Comparison of ENCODE assay signal across 10 cellular contexts in genomic region chr6:32867022-32867477, GRCh38. TPM values are rescaled to one million over a fixed set of nuclear protein-coding genes. Genes with fewer than 3 reads are reported as not detected.
DNase-seq lines count a peak whose midpoint lies in the region; ATAC-seq and TF ChIP-seq lines count a peak whose summit lies in the region.
"Had no signal": no experiment of that assay in that cellular context is flagged by ENCODE, and none has a peak within 500 bp of the region (broad histone marks: within the 10 kb centered on the region; RNA-seq: fewer than 3 reads in every experiment).

No MANE protein-coding gene starts in this region.

- ATAC-seq in HG02885 (IDR thresholded peaks at IDR 0.05; ENCODE audit: poor library complexity, unreplicated experiment), result peak; percentile 43
- ATAC-seq in natural killer cell treated with Interleukin-12 subunit alpha and Interleukin-12 subunit beta and Interleukin-15 and Interleukin-18, amount 100 ng/mL, for 72 hours, result no peak
- no peak for ATAC-seq in GM19467 (IDR thresholded peaks at IDR 0.05; ENCODE audit: unreplicated experiment)
- ATAC-seq in WTC11, result no peak; the same call in 1 of the 2 replicates

- H3K4me3 Mint-ChIP-seq in activated CD4-positive, alpha-beta T cell treated with anti-CD3 and anti-CD28 coated beads, Interleukin-2, amount 10 ng/mL, durations not matched to agents 7 days and 5 days, result peak overlapping the region; percentile 40
- no peak overlapping the region for H3K4me3 Mint-ChIP-seq in activated CD4-positive, alpha-beta memory T cell treated with anti-CD3 and anti-CD28 coated beads for 36 hours
- peak overlapping the region; percentile 12 for H3K4me3 Mint-ChIP-seq in natural killer cell treated with Interleukin-12 subunit alpha and Interleukin-12 subunit beta and Interleukin-15 and Interleukin-18, amount 100 ng/mL, for 72 hours
- H3K4me3 Mint-ChIP-seq in WTC11, result no peak overlapping the region

- no peak for DNase-seq in activated CD4-positive, alpha-beta T cell treated with anti-CD3 and anti-CD28 coated beads, Interleukin-2, amount 10 ng/mL, durations not matched to agents 7 days and 5 days
- DNase-seq in activated CD4-positive, alpha-beta T cell treated with anti-CD3 and anti-CD28 coated beads, Interleukin-2, amount 50 U/mL, for 1 hour, result no peak
- no peak for DNase-seq in activated CD4-positive, alpha-beta memory T cell treated with anti-CD3 and anti-CD28 coated beads for 36 hours
- no peak for DNase-seq in natural killer cell treated with Interleukin-12 subunit alpha and Interleukin-12 subunit beta and Interleukin-15 and Interleukin-18, amount 100 ng/mL, for 72 hours (ENCODE audit: low spot score)
- no peak for DNase-seq in RPMI8226
- no peak for DNase-seq in WTC11 (ENCODE audit: low spot score)
- DNase-seq: NCI-H446, occipital lobe had no signal

- peaks cover 12% of the 10 kb centered on the region for H3K36me3 Mint-ChIP-seq in activated CD4-positive, alpha-beta T cell treated with anti-CD3 and anti-CD28 coated beads, Interleukin-2, amount 10 ng/mL, durations not matched to agents 7 days and 5 days (ENCODE audit: low read depth)
- peaks cover 4% of the 10 kb centered on the region for H3K36me3 Mint-ChIP-seq in activated CD4-positive, alpha-beta memory T cell treated with anti-CD3 and anti-CD28 coated beads for 36 hours
- H3K36me3 Mint-ChIP-seq in natural killer cell treated with Interleukin-12 subunit alpha and Interleukin-12 subunit beta and Interleukin-15 and Interleukin-18, amount 100 ng/mL, for 72 hours, result peaks cover under 1% of the 10 kb centered on the region
- H3K36me3 Mint-ChIP-seq in WTC11, result no peaks in the 10 kb centered on the region

- H3K4me1 Mint-ChIP-seq in activated CD4-positive, alpha-beta T cell treated with anti-CD3 and anti-CD28 coated beads, Interleukin-2, amount 10 ng/mL, durations not matched to agents 7 days and 5 days, result peaks cover 42% of the 10 kb centered on the region
- peaks cover 33% of the 10 kb centered on the region for H3K4me1 Mint-ChIP-seq in activated CD4-positive, alpha-beta memory T cell treated with anti-CD3 and anti-CD28 coated beads for 36 hours (ENCODE audit: low read depth)
- peaks cover 6 to 31% of the 10 kb centered on the region in 2 donors for H3K4me1 Mint-ChIP-seq in natural killer cell treated with Interleukin-12 subunit alpha and Interleukin-12 subunit beta and Interleukin-15 and Interleukin-18, amount 100 ng/mL, for 72 hours (ENCODE audit: low read depth in 2 of 2)
- no peaks in the 10 kb centered on the region for H3K4me1 Mint-ChIP-seq in WTC11

- H3K27me3 Mint-ChIP-seq in activated CD4-positive, alpha-beta T cell treated with anti-CD3 and anti-CD28 coated beads, Interleukin-2, amount 10 ng/mL, durations not matched to agents 7 days and 5 days, result peaks cover 9% of the 10 kb centered on the region
- no peaks in the 10 kb centered on the region for H3K27me3 Mint-ChIP-seq in activated CD4-positive, alpha-beta memory T cell treated with anti-CD3 and anti-CD28 coated beads for 36 hours
- peaks cover 0 to 4% of the 10 kb centered on the region in 2 donors for H3K27me3 Mint-ChIP-seq in natural killer cell treated with Interleukin-12 subunit alpha and Interleukin-12 subunit beta and Interleukin-15 and Interleukin-18, amount 100 ng/mL, for 72 hours
- H3K27me3 Mint-ChIP-seq in WTC11 (ENCODE audit: low read depth), result peaks cover 16% of the 10 kb centered on the region

- POLR2A ChIA-PET in activated CD4-positive, alpha-beta T cell treated with anti-CD3 and anti-CD28 coated beads, Interleukin-2, amount 10 ng/mL, durations not matched to agents 7 days and 5 days (lab: Charles Lee), result interaction anchor here (0.7 to 2.6 kb wide), 2 partner anchors 28 to 113 kb away, joined by 3 to 19 read pairs; partner anchors contain the start of gene TAP2
- POLR2A ChIA-PET in activated CD4-positive, alpha-beta memory T cell treated with anti-CD3 and anti-CD28 coated beads for 36 hours (lab: Charles Lee), result interaction anchor here (1.8 to 3.2 kb wide), 3 partner anchors 12 to 105 kb away, joined by 10 to 34 read pairs (median 27); partner anchors contain the start of genes PSMB9, TAP1 and TAP2
- POLR2A ChIA-PET in WTC11 (lab: Charles Lee), result interaction anchor here (1.1 kb wide), 1 partner anchor 29 kb away, joined by 3 read pairs; the partner anchor contains the start of gene TAP2

- intact Hi-C loops in activated CD4-positive, alpha-beta memory T cell treated with anti-CD3 and anti-CD28 coated beads for 36 hours (cut with micrococcal nuclease), result loop anchor here (2.0 to 5.0 kb wide), 2 partner anchors 170 to 450 kb away; no protein-coding TSS in a partner anchor

- H3K27ac Mint-ChIP-seq in activated CD4-positive, alpha-beta T cell treated with anti-CD3 and anti-CD28 coated beads, Interleukin-2, amount 10 ng/mL, durations not matched to agents 7 days and 5 days, result peak overlapping the region; percentile 88
- peak overlapping the region; percentile 72 for H3K27ac Mint-ChIP-seq in activated CD4-positive, alpha-beta memory T cell treated with anti-CD3 and anti-CD28 coated beads for 36 hours
- peak overlapping the region; percentile 49 to 81 for H3K27ac Mint-ChIP-seq in natural killer cell treated with Interleukin-12 subunit alpha and Interleukin-12 subunit beta and Interleukin-15 and Interleukin-18, amount 100 ng/mL, for 72 hours
- no peak overlapping the region for H3K27ac Mint-ChIP-seq in WTC11

- TF ChIP-seq CTCF in WTC11 (IDR thresholded peaks at IDR 0.05), result no peak

- no peaks in the 10 kb centered on the region for H3K9me3 Mint-ChIP-seq in activated CD4-positive, alpha-beta T cell treated with anti-CD3 and anti-CD28 coated beads, Interleukin-2, amount 10 ng/mL, durations not matched to agents 7 days and 5 days
- no peaks in the 10 kb centered on the region for H3K9me3 Mint-ChIP-seq in activated CD4-positive, alpha-beta memory T cell treated with anti-CD3 and anti-CD28 coated beads for 36 hours
- no peaks in the 10 kb centered on the region for H3K9me3 Mint-ChIP-seq in natural killer cell treated with Interleukin-12 subunit alpha and Interleukin-12 subunit beta and Interleukin-15 and Interleukin-18, amount 100 ng/mL, for 72 hours
- no peaks in the 10 kb centered on the region for H3K9me3 Mint-ChIP-seq in WTC11

- CTCF ChIA-PET in activated CD4-positive, alpha-beta T cell treated with anti-CD3 and anti-CD28 coated beads, Interleukin-2, amount 10 ng/mL, durations not matched to agents 7 days and 5 days (lab: Charles Lee), result interaction anchor here (1.0 to 7.6 kb wide), 8 partner anchors 9 to 67 kb away, joined by 4 to 97 read pairs (median 10); partner anchors contain the start of gene TAP2
- CTCF ChIA-PET in activated CD4-positive, alpha-beta memory T cell treated with anti-CD3 and anti-CD28 coated beads for 36 hours (lab: Charles Lee), result interaction anchor here (0.7 to 19.8 kb wide), 23 partner anchors 8 to 453 kb away, joined by 3 to 917 read pairs (median 14); partner anchors contain the start of genes HLA-DMA, PSMB8, PSMB9 and TAP1
- CTCF ChIA-PET in WTC11 (lab: Charles Lee), result interaction anchor here (0.6 to 9.2 kb wide), 15 partner anchors 10 to 819 kb away, joined by 3 to 243 read pairs (median 12); partner anchors contain the start of genes HLA-DMA, PSMB9, TAP1 and TAP2

TF ChIP-seq in WTC11, 78 proteins besides CTCF, POLR2A, EP300 and RAD21 (continues in another document):
- TF ChIP-seq JAZF1 (CRISPR knock-in tag; IDR thresholded peaks at IDR 0.05), result no peak

RNA-seq across cellular contexts. Expression of gene PSMB9, which starts 13.1 kb away (rescaled TPM):
- total RNA-seq in activated CD4-positive, alpha-beta T cell treated with anti-CD3 and anti-CD28 coated beads, Interleukin-2, amount 10 ng/mL, durations not matched to agents 7 days and 5 days, result 100 to 1,000 TPM; 329 to 391 TPM
- 100 to 1,000 TPM; 296 to 302 TPM for total RNA-seq in activated CD4-positive, alpha-beta memory T cell treated with anti-CD3 and anti-CD28 coated beads for 36 hours
- 100 to 1,000 TPM; 212 to 401 TPM for total RNA-seq in natural killer cell treated with Interleukin-12 subunit alpha and Interleukin-12 subunit beta and Interleukin-15 and Interleukin-18, amount 100 ng/mL, for 72 hours
- 1.8 to 4.3 TPM (median 4.0 TPM) in 3 replicates for total RNA-seq in WTC11 (2021)

RNA-seq across cellular contexts. Expression of gene TAP1, which starts 13.5 kb away (rescaled TPM):
- 100 to 1,000 TPM; 396 to 441 TPM for total RNA-seq in activated CD4-positive, alpha-beta T cell treated with anti-CD3 and anti-CD28 coated beads, Interleukin-2, amount 10 ng/mL, durations not matched to agents 7 days and 5 days
- total RNA-seq in activated CD4-positive, alpha-beta memory T cell treated with anti-CD3 and anti-CD28 coated beads for 36 hours, result 100 to 1,000 TPM; 245 to 258 TPM
- total RNA-seq in natural killer cell treated with Interleukin-12 subunit alpha and Interleukin-12 subunit beta and Interleukin-15 and Interleukin-18, amount 100 ng/mL, for 72 hours, result 100 to 1,000 TPM; 512 to 588 TPM
- total RNA-seq in WTC11 (2021), result 13.6 to 15.9 TPM (median 15.7 TPM) in 3 replicates

RNA-seq across cellular contexts. Expression of gene PSMB8, which starts 23.2 kb away (rescaled TPM):
- total RNA-seq in activated CD4-positive, alpha-beta T cell treated with anti-CD3 and anti-CD28 coated beads, Interleukin-2, amount 10 ng/mL, durations not matched to agents 7 days and 5 days, result 100 to 1,000 TPM; 307 to 379 TPM
- total RNA-seq in activated CD4-positive, alpha-beta memory T cell treated with anti-CD3 and anti-CD28 coated beads for 36 hours, result 100 to 1,000 TPM; 350 to 370 TPM
- 100 to 1,000 TPM; 259 to 356 TPM for total RNA-seq in natural killer cell treated with Interleukin-12 subunit alpha and Interleukin-12 subunit beta and Interleukin-15 and Interleukin-18, amount 100 ng/mL, for 72 hours
- 13.8 to 22.0 TPM (median 19.4 TPM) in 3 replicates for total RNA-seq in WTC11 (2021)

RNA-seq across cellular contexts. Expression of gene TAP2, which starts 28.5 kb away (rescaled TPM):
- total RNA-seq in activated CD4-positive, alpha-beta T cell treated with anti-CD3 and anti-CD28 coated beads, Interleukin-2, amount 10 ng/mL, durations not matched to agents 7 days and 5 days, result 100 to 1,000 TPM; 332 to 337 TPM
- total RNA-seq in activated CD4-positive, alpha-beta memory T cell treated with anti-CD3 and anti-CD28 coated beads for 36 hours, result 100 to 1,000 TPM; 134 to 143 TPM
- 100 to 1,000 TPM; 220 to 252 TPM for total RNA-seq in natural killer cell treated with Interleukin-12 subunit alpha and Interleukin-12 subunit beta and Interleukin-15 and Interleukin-18, amount 100 ng/mL, for 72 hours
- total RNA-seq in WTC11 (2021), result 14.7 to 23.0 TPM (median 16.5 TPM) in 3 replicates

RNA-seq across cellular contexts. Expression of gene HLA-DOB, which starts 50.2 kb away (rescaled TPM):
- total RNA-seq in activated CD4-positive, alpha-beta T cell treated with anti-CD3 and anti-CD28 coated beads, Interleukin-2, amount 10 ng/mL, durations not matched to agents 7 days and 5 days, result 1 to 10 TPM; 2.4 to 2.9 TPM
- 1 to 10 TPM; 1.3 to 1.7 TPM for total RNA-seq in activated CD4-positive, alpha-beta memory T cell treated with anti-CD3 and anti-CD28 coated beads for 36 hours
- 10 to 100 TPM in 1 of 2 donors, 1 to 10 TPM in 1; 3.3 to 13.9 TPM for total RNA-seq in natural killer cell treated with Interleukin-12 subunit alpha and Interleukin-12 subunit beta and Interleukin-15 and Interleukin-18, amount 100 ng/mL, for 72 hours
- total RNA-seq in WTC11 (2021), result 0.15 to 0.55 TPM (median 0.46 TPM) in 3 replicates
- total RNA-seq: occipital lobe had no signal

Comparison
In these comparisons a context has a peak if more than half of its experiments do, and no peak if none do; other contexts are left out.
1. H3K4me3 Mint-ChIP-seq: peak in activated CD4-positive, alpha-beta T cell treated with anti-CD3 and anti-CD28 coated beads, Interleukin-2, amount 10 ng/mL, durations not matched to agents 7 days and 5 days (single experiment) and natural killer cell treated with Interleukin-12 subunit alpha and Interleukin-12 subunit beta and Interleukin-15 and Interleukin-18, amount 100 ng/mL, for 72 hours (single experiment); none in activated CD4-positive, alpha-beta memory T cell treated with anti-CD3 and anti-CD28 coated beads for 36 hours (single experiment) and WTC11 (single experiment).
2. RNA of gene PSMB9, which starts 13.1 kb away (total RNA-seq): 212 to 401 TPM in natural killer cell treated with Interleukin-12 subunit alpha and Interleukin-12 subunit beta and Interleukin-15 and Interleukin-18, amount 100 ng/mL, for 72 hours, 329 to 391 TPM in activated CD4-positive, alpha-beta T cell treated with anti-CD3 and anti-CD28 coated beads, Interleukin-2, amount 10 ng/mL, durations not matched to agents 7 days and 5 days and 296 to 302 TPM in activated CD4-positive, alpha-beta memory T cell treated with anti-CD3 and anti-CD28 coated beads for 36 hours; 1.8 to 4.3 TPM in WTC11; every median in the first group is over 10 times any median in the second.
3. RNA of gene TAP1, which starts 13.5 kb away (total RNA-seq): 512 to 588 TPM in natural killer cell treated with Interleukin-12 subunit alpha and Interleukin-12 subunit beta and Interleukin-15 and Interleukin-18, amount 100 ng/mL, for 72 hours, 396 to 441 TPM in activated CD4-positive, alpha-beta T cell treated with anti-CD3 and anti-CD28 coated beads, Interleukin-2, amount 10 ng/mL, durations not matched to agents 7 days and 5 days and 245 to 258 TPM in activated CD4-positive, alpha-beta memory T cell treated with anti-CD3 and anti-CD28 coated beads for 36 hours; 13.6 to 15.9 TPM in WTC11; every median in the first group is over 10 times any median in the second.
4. RNA of gene PSMB8, which starts 23.2 kb away (total RNA-seq): 307 to 379 TPM in activated CD4-positive, alpha-beta T cell treated with anti-CD3 and anti-CD28 coated beads, Interleukin-2, amount 10 ng/mL, durations not matched to agents 7 days and 5 days, 350 to 370 TPM in activated CD4-positive, alpha-beta memory T cell treated with anti-CD3 and anti-CD28 coated beads for 36 hours and 259 to 356 TPM in natural killer cell treated with Interleukin-12 subunit alpha and Interleukin-12 subunit beta and Interleukin-15 and Interleukin-18, amount 100 ng/mL, for 72 hours; 13.8 to 22.0 TPM in WTC11; every median in the first group is over 10 times any median in the second.